8 cellular contexts compared by ENCODE assay signal in the genomic region with DNA sequence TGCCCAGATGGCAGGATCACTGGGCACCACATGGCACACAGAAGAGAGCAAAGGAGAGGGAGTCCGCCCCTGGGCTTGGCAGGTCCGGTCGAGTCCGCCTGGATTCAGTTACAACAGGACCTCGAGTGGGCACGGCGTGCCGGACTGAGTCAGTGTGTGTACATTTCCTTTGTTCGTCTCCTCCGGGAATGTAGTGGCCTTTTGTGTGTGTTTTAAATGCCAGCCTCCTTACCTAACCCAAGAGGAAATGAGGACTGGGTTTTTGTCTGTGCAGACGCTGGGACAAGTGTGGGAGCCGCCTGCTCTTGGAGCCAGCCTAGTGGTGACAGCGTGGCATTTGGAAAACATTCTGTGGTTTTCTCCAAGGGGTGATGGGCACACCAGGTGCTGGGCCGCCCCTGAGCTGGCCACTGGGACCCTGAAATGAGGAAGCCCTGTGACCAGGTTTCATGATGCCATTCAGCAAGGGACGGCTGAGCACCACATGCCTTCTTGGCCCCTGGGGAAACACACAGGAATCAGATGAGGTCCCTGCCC. TPM values are rescaled to one million over a fixed set of nuclear protein-coding genes. Genes with fewer than 3 reads are reported as not detected.
DNase-seq lines count a peak whose midpoint lies in the region; ATAC-seq and TF ChIP-seq lines count a peak whose summit lies in the region.

No MANE protein-coding gene starts in this region.

- H3K27me3 Mint-ChIP-seq in neural progenitor cell (ENCODE audit: insufficient read depth, low read depth): no peaks in the 10 kb centered on the region
- no peaks in the 10 kb centered on the region for H3K27me3 Mint-ChIP-seq in activated T-helper 17 cell treated with anti-CD3 and anti-CD28 coated beads, Interleukin-2, amount 50 U/mL, for 72 hours

- H3K9me3 ChIP-seq in neural progenitor cell (ENCODE audit: low read depth): no peaks in the 10 kb centered on the region

- no peak overlapping the region for H3K4me3 ChIP-seq in choroid plexus epithelial cell (ENCODE audit: low read depth, low read length)
- no peak overlapping the region for H3K4me3 ChIP-seq in neural progenitor cell

- peaks cover 32% of the 10 kb centered on the region for H3K79me2 ChIP-seq in neural progenitor cell (ENCODE audit: low read depth)

- H3K27me3 ChIP-seq in neural progenitor cell: no peaks in the 10 kb centered on the region

- H3K4me2 ChIP-seq in neural progenitor cell: no peak overlapping the region

- no peaks in the 10 kb centered on the region for H3K36me3 ChIP-seq in neural progenitor cell

- H3K9ac ChIP-seq in neural progenitor cell: no peak overlapping the region

- H3K27ac ChIP-seq in neural progenitor cell: no peak overlapping the region

- H4K20me1 ChIP-seq in neural progenitor cell (ENCODE audit: low read depth): peaks cover 75% of the 10 kb centered on the region

- H3K9me3 Mint-ChIP-seq in neural progenitor cell: no peaks in the 10 kb centered on the region
- H3K9me3 Mint-ChIP-seq in activated T-helper 17 cell treated with anti-CD3 and anti-CD28 coated beads, Interleukin-2, amount 50 U/mL, for 72 hours: no peaks in the 10 kb centered on the region

- no peaks in the 10 kb centered on the region for H3K36me3 Mint-ChIP-seq in neural progenitor cell
- no peaks in the 10 kb centered on the region for H3K36me3 Mint-ChIP-seq in activated T-helper 17 cell treated with anti-CD3 and anti-CD28 coated beads, Interleukin-2, amount 50 U/mL, for 72 hours (ENCODE audit: low read depth)

- TF ChIP-seq CTCF in choroid plexus epithelial cell (conservative IDR thresholded peaks at IDR 0.05; ENCODE audit: low read depth, low read length): no peak
- TF ChIP-seq CTCF in neural progenitor cell (IDR thresholded peaks at IDR 0.05): no peak

- H3K4me3 Mint-ChIP-seq in neural progenitor cell: no peak overlapping the region
- H3K4me3 Mint-ChIP-seq in activated T-helper 17 cell treated with anti-CD3 and anti-CD28 coated beads, Interleukin-2, amount 50 U/mL, for 72 hours: no peak overlapping the region

- peak; percentile 88 for DNase-seq in EH (ENCODE audit: low read depth)
- peak; percentile 74 for DNase-seq in NCI-H2107 treated with DMSO at 0.1 percent for 48 hours (lab: John Stamatoyannopoulos, UW; ENCODE audit: unreplicated experiment)
- DNase-seq in choroid plexus epithelial cell (ENCODE audit: low read depth): peak; percentile 57
- peak; percentile 31 for DNase-seq in neural progenitor cell (ENCODE audit: low spot score)
- DNase-seq in NCI-H187 (lab: John Stamatoyannopoulos, UW): no peak
- no peak for DNase-seq in NCI-H128 (lab: John Stamatoyannopoulos, UW; ENCODE audit: unreplicated experiment)

- H3K4me1 ChIP-seq in neural progenitor cell: peaks cover 33% of the 10 kb centered on the region

- peaks cover 7% of the 10 kb centered on the region for H3F3A ChIP-seq in neural progenitor cell (ENCODE audit: low read depth)

- H3K27ac Mint-ChIP-seq in neural progenitor cell: no peak overlapping the region
- no peak overlapping the region for H3K27ac Mint-ChIP-seq in activated T-helper 17 cell treated with anti-CD3 and anti-CD28 coated beads, Interleukin-2, amount 50 U/mL, for 72 hours

- peaks cover 55% of the 10 kb centered on the region for H3K4me1 Mint-ChIP-seq in neural progenitor cell
- H3K4me1 Mint-ChIP-seq in activated T-helper 17 cell treated with anti-CD3 and anti-CD28 coated beads, Interleukin-2, amount 50 U/mL, for 72 hours: no peaks in the 10 kb centered on the region

- no peak overlapping the region for H2AFZ ChIP-seq in neural progenitor cell (replicated peaks)

- no peak for ATAC-seq in activated T-helper 17 cell treated with anti-CD3 and anti-CD28 coated beads, Interleukin-2, amount 50 U/mL, for 72 hours (replicated peaks)
- no peak for ATAC-seq in HG03175 (IDR thresholded peaks at IDR 0.05; ENCODE audit: unreplicated experiment)

RNA-seq across cellular contexts. Expression of gene NEK6, which starts 9.6 kb away (rescaled TPM):
- 18.5 and 21.2 TPM in 2 replicates for total RNA-seq in neural progenitor cell (ENCODE audit: low replicate concordance)
- 1 to 10 TPM; 6.8 to 7.6 TPM for total RNA-seq in activated T-helper 17 cell treated with anti-CD3 and anti-CD28 coated beads, Interleukin-2, amount 50 U/mL, for 72 hours

Comparison
In these comparisons a context has a peak if more than half of its experiments do, and no peak if none do; other contexts are left out.
1. DNase-seq: peak in EH (single experiment), NCI-H2107 treated with DMSO at 0.1 percent for 48 hours (single experiment), choroid plexus epithelial cell (single experiment) and neural progenitor cell (single experiment); none in NCI-H187 (0 of 2) and NCI-H128 (single experiment).